In the genomic region with DNA sequence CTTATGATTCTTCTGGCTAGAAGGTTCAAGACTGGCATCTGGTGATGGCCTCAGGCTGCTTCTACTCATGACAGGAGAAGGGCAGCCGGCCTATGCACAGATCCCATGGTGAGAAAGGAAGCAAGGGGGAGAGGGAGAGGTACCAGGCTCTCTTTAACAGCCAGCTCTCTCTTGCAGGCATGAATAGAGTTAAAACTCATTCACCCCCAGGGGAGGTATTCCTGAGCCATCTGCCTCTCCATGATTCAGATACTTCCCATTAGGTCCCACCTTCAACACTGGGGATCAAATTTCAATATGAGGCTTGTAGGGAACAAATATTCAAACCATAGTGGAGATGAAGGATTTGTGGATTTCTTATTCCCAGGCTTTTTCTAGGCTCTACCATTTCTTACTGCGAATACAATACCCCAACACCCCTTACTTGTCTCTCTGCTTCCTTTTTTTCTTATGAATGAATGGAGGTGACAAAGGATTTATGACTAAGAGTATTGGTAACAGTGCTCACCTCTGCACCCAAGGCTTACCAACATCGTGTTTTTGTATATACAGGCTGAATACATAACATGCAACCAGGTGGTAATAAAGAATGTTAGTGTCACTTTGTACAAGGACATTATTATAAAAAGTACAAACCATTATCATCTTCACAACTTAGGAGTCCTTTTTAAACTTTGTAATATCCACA, we compare ENCODE assay signal across 13 cellular contexts.
DNase-seq lines count a peak whose midpoint lies in the region; ATAC-seq and TF ChIP-seq lines count a peak whose summit lies in the region.
"Had no signal": no experiment of that assay in that cellular context is flagged by ENCODE, and none has a peak within 500 bp of the region (broad histone marks: within the 10 kb centered on the region; RNA-seq: fewer than 3 reads in every experiment).

No MANE protein-coding gene starts in this region.

- H3K27ac Mint-ChIP-seq in CD8-positive, alpha-beta T cell: peak overlapping the region; percentile 16
- H3K27ac Mint-ChIP-seq in stimulated activated memory B cell treated with anti-CD40 and anti-IgM and Interleukin-4, amounts not matched to agents 10 μg/mL and 1 μg/mL and 100 μg/mL, for 72 hours: no peak overlapping the region
- H3K27ac Mint-ChIP-seq in HFFc6: no peak overlapping the region
- H3K27ac Mint-ChIP-seq: activated CD8-positive, alpha-beta T cell treated with anti-CD3 and anti-CD28 coated beads for 36 hours had no signal

- WGBS in spleen, 5 donors: 89 to 96% (median 91%) methylated on average over 3 of the region's 3 CpGs
- 89% methylated on average over 3 of the region's 3 CpGs for WGBS in prostate gland

- no peak for DNase-seq in CD8-positive, alpha-beta T cell
- DNase-seq in NCI-H446 treated with DMSO at 0.1 percent for 48 hours (lab: John Stamatoyannopoulos, UW) (peak; percentile 20), epithelial cell of esophagus (ENCODE audit: low read depth) (peak; percentile 52), spleen (no peak), prostate gland (ENCODE audit: low spot score) (no peak), HFFc6 (no peak)
- DNase-seq: activated CD8-positive, alpha-beta T cell treated with anti-CD3 and anti-CD28 coated beads for 36 hours; NCI-H1436 treated with DMSO at 0.1 percent for 48 hours; stimulated activated CD4-positive, alpha-beta T cell treated with anti-CD3 and anti-CD28 coated beads, Interleukin-2, amount 100 ng/mL, for 48 hours had no signal

- POLR2A ChIA-PET in CD8-positive, alpha-beta T cell (lab: Charles Lee): interaction anchor here (1.5 kb wide), 1 partner anchor 12 kb away, joined by 3 read pairs; no protein-coding TSS in a partner anchor

- no peaks in the 10 kb centered on the region for H3K9me3 ChIP-seq in CD8-positive, alpha-beta T cell (ENCODE audit: low read length)
- H3K9me3 ChIP-seq in spleen (no peaks in the 10 kb centered on the region), prostate gland (no peaks in the 10 kb centered on the region)

- no peak for TF ChIP-seq POLR2A in spleen (IDR thresholded peaks at IDR 0.05)
- no peak for TF ChIP-seq POLR2A in prostate gland (IDR thresholded peaks at IDR 0.05)

- no peaks in the 10 kb centered on the region for H3K36me3 ChIP-seq in CD8-positive, alpha-beta T cell (ENCODE audit: insufficient read depth, low read length)
- H3K36me3 ChIP-seq in spleen (no peaks in the 10 kb centered on the region), prostate gland (no peaks in the 10 kb centered on the region)
- H3K36me3 ChIP-seq: BLaER1 treated with 17β-estradiol and CSF1 and Interleukin-3, amounts not matched to agents 10 nM and 100 nM had no signal

- no peak for TF ChIP-seq CTCF in CD8-positive, alpha-beta T cell (IDR thresholded peaks at IDR 0.05)
- TF ChIP-seq CTCF in epithelial cell of esophagus (IDR thresholded peaks at IDR 0.05; ENCODE audit: insufficient read depth, low read depth, low read length, missing control alignments) (no peak), spleen (IDR thresholded peaks at IDR 0.05 in 8 of 11, conservative IDR thresholded peaks at IDR 0.05 in 3 of 11) (no peak), prostate gland (IDR thresholded peaks at IDR 0.05) (no peak), HFFc6 (IDR thresholded peaks at IDR 0.05) (no peak)

- H3K4me3 ChIP-seq in CD8-positive, alpha-beta T cell (ENCODE audit: low read depth, low read length): no peak overlapping the region
- H3K4me3 ChIP-seq in epithelial cell of esophagus (ENCODE audit: low read length) (no peak overlapping the region), spleen (no peak overlapping the region), prostate gland (no peak overlapping the region)
- H3K4me3 ChIP-seq: BLaER1 treated with 17β-estradiol and CSF1 and Interleukin-3, amounts not matched to agents 10 nM and 100 nM had no signal

- H3K27me3 ChIP-seq in CD8-positive, alpha-beta T cell (ENCODE audit: insufficient read depth, low read length): no peaks in the 10 kb centered on the region
- H3K27me3 ChIP-seq in spleen (replicated peaks in 1 of 7) (no peaks in the 10 kb centered on the region), prostate gland (replicated peaks; ENCODE audit: insufficient read depth) (no peaks in the 10 kb centered on the region)
- H3K27me3 ChIP-seq: BLaER1 treated with 17β-estradiol and CSF1 and Interleukin-3, amounts not matched to agents 10 nM and 100 nM had no signal

- peaks cover 16% of the 10 kb centered on the region for H3K4me1 ChIP-seq in CD8-positive, alpha-beta T cell (ENCODE audit: insufficient read depth, low read length)
- peaks cover 0 to 10% (median 4%) of the 10 kb centered on the region in 6 donors for H3K4me1 ChIP-seq in spleen
- no peaks in the 10 kb centered on the region for H3K4me1 ChIP-seq in prostate gland (replicated peaks)

- no peak overlapping the region for H3K27ac ChIP-seq in CD8-positive, alpha-beta T cell (ENCODE audit: low read depth, low read length)
- H3K27ac ChIP-seq in spleen (no peak overlapping the region), prostate gland (no peak overlapping the region)
- H3K27ac ChIP-seq: BLaER1 treated with 17β-estradiol and CSF1 and Interleukin-3, amounts not matched to agents 10 nM and 100 nM had no signal

- no peak for ATAC-seq in CD8-positive, alpha-beta T cell
- peak; percentile 12 for ATAC-seq in GM21723 (IDR thresholded peaks at IDR 0.05; ENCODE audit: unreplicated experiment)
- no peak for ATAC-seq in stimulated activated memory B cell treated with anti-CD40 and anti-IgM and Interleukin-4, amounts not matched to agents 10 μg/mL and 1 μg/mL and 100 μg/mL, for 72 hours
- ATAC-seq: activated CD8-positive, alpha-beta T cell treated with anti-CD3 and anti-CD28 coated beads for 36 hours had no signal

- no peak overlapping the region for H3K4me3 Mint-ChIP-seq in CD8-positive, alpha-beta T cell
- no peak overlapping the region for H3K4me3 Mint-ChIP-seq in stimulated activated memory B cell treated with anti-CD40 and anti-IgM and Interleukin-4, amounts not matched to agents 10 μg/mL and 1 μg/mL and 100 μg/mL, for 72 hours
- no peak overlapping the region for H3K4me3 Mint-ChIP-seq in HFFc6
- H3K4me3 Mint-ChIP-seq: activated CD8-positive, alpha-beta T cell treated with anti-CD3 and anti-CD28 coated beads for 36 hours; neural crest cell had no signal

- intact Hi-C loops in CD8-positive, alpha-beta T cell (cut with DNase I, micrococcal nuclease): no loop called here
- intact Hi-C loops in spleen (cut with DNase I; ENCODE audit: low total_unique reads): no loop called here
- intact Hi-C loops in prostate gland (cut with DNase I): no loop called here

- no peaks in the 10 kb centered on the region for H3K27me3 Mint-ChIP-seq in CD8-positive, alpha-beta T cell (ENCODE audit: low read depth)
- H3K27me3 Mint-ChIP-seq in stimulated activated memory B cell treated with anti-CD40 and anti-IgM and Interleukin-4, amounts not matched to agents 10 μg/mL and 1 μg/mL and 100 μg/mL, for 72 hours: no peaks in the 10 kb centered on the region
- no peaks in the 10 kb centered on the region; the same call in 1 of the 2 replicates for H3K27me3 Mint-ChIP-seq in HFFc6 (ENCODE audit: insufficient read depth)
- H3K27me3 Mint-ChIP-seq: activated CD8-positive, alpha-beta T cell treated with anti-CD3 and anti-CD28 coated beads for 36 hours had no signal

- no peaks in the 10 kb centered on the region for H3K9me3 Mint-ChIP-seq in CD8-positive, alpha-beta T cell
- peaks cover 3% of the 10 kb centered on the region for H3K9me3 Mint-ChIP-seq in stimulated activated memory B cell treated with anti-CD40 and anti-IgM and Interleukin-4, amounts not matched to agents 10 μg/mL and 1 μg/mL and 100 μg/mL, for 72 hours
- H3K9me3 Mint-ChIP-seq in HFFc6: no peaks in the 10 kb centered on the region
- H3K9me3 Mint-ChIP-seq: neural crest cell had no signal

- CTCF ChIA-PET in CD8-positive, alpha-beta T cell (lab: Charles Lee): no interaction called here

- H3K4me1 Mint-ChIP-seq in CD8-positive, alpha-beta T cell (ENCODE audit: low read depth): peaks cover 28% of the 10 kb centered on the region
- H3K4me1 Mint-ChIP-seq in stimulated activated memory B cell treated with anti-CD40 and anti-IgM and Interleukin-4, amounts not matched to agents 10 μg/mL and 1 μg/mL and 100 μg/mL, for 72 hours: peaks cover 27% of the 10 kb centered on the region
- peaks cover 14% of the 10 kb centered on the region for H3K4me1 Mint-ChIP-seq in HFFc6 (ENCODE audit: low read depth)
- H3K4me1 Mint-ChIP-seq: neural crest cell had no signal

- no peaks in the 10 kb centered on the region for H3K36me3 Mint-ChIP-seq in CD8-positive, alpha-beta T cell
- H3K36me3 Mint-ChIP-seq in stimulated activated memory B cell treated with anti-CD40 and anti-IgM and Interleukin-4, amounts not matched to agents 10 μg/mL and 1 μg/mL and 100 μg/mL, for 72 hours: no peaks in the 10 kb centered on the region
- H3K36me3 Mint-ChIP-seq in HFFc6 (ENCODE audit: low read depth): no peaks in the 10 kb centered on the region

Comparison
In these comparisons a context has a peak if more than half of its experiments do, and no peak if none do; other contexts are left out.
1. DNase-seq: peak in NCI-H446 treated with DMSO at 0.1 percent for 48 hours (single experiment) and epithelial cell of esophagus (single experiment); none in CD8-positive, alpha-beta T cell (0 of 7), spleen (single experiment), prostate gland (single experiment) and HFFc6 (single experiment).